In the genomic region with DNA sequence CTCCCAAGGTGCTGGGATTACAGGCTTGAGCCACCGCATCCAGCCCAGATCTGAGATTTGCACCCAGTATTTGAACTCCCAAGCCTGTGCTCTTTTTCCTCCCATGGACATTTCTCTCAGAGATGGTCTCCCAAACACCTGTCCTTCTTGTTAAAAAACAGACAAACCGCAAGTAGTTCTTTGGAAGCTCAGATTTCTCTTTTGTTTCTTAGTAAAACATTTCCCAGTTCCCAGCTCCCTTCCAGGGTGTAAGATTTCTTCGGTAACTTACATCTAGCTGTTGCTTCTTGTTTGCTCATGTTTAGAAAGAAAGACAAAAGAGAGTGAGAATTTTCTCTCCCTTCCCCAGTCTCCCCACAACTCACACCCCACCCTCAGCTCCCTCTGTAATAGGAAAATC, we compare ENCODE assay signal across 25 cellular contexts. TPM values are rescaled to one million over a fixed set of nuclear protein-coding genes. Genes with fewer than 3 reads are reported as not detected.
DNase-seq lines count a peak whose midpoint lies in the region; ATAC-seq and TF ChIP-seq lines count a peak whose summit lies in the region.
"Had no signal": no experiment of that assay in that cellular context is flagged by ENCODE, and none has a peak within 500 bp of the region (broad histone marks: within the 10 kb centered on the region; RNA-seq: fewer than 3 reads in every experiment).

No MANE protein-coding gene starts in this region.

- peaks cover 79% of the 10 kb centered on the region for H3K36me3 Mint-ChIP-seq in T-helper 1 cell treated with Interleukin-12 subunit alpha and Interleukin-12 subunit beta and Interleukin-4 antibody, amounts not matched to agents 30 μg/mL and 1 μg/mL, for 36 hours (ENCODE audit: low read depth)
- H3K36me3 Mint-ChIP-seq in CD8-positive, alpha-beta T cell: peaks cover 91% of the 10 kb centered on the region
- H3K36me3 Mint-ChIP-seq in activated naive CD8-positive, alpha-beta T cell: peaks cover 24% of the 10 kb centered on the region
- H3K36me3 Mint-ChIP-seq in nephron (ENCODE audit: low read depth): peaks cover 33% of the 10 kb centered on the region

- CTCF ChIA-PET in CD8-positive, alpha-beta T cell (lab: Charles Lee): interaction anchor here (0.5 to 1.6 kb wide), 4 partner anchors 107 to 240 kb away, joined by 3 to 6 read pairs (median 4); no protein-coding TSS in a partner anchor

- H3K27me3 ChIP-seq in CD8-positive, alpha-beta T cell (ENCODE audit: insufficient read depth, low read length): no peaks in the 10 kb centered on the region
- H3K27me3 ChIP-seq: gastrocnemius medialis, pancreas, sigmoid colon had no signal

- no peak for DNase-seq in T-helper 1 cell
- DNase-seq in CD8-positive, alpha-beta T cell: no peak
- DNase-seq in amygdala (lab: John Stamatoyannopoulos, UW): no peak
- no peak for DNase-seq in hypothalamus (lab: John Stamatoyannopoulos, UW)
- DNase-seq: 8988T, cerebellar nuclear complex, gastrocnemius medialis, HCEC 1CT, kidney, mammary epithelial cell, MV-4-11, NCI-H1694 treated with DMSO at 0.1 percent for 48 hours, NCI-H226, NCI-H82, pancreas, PC-3, SIG-M5, sigmoid colon had no signal

- peaks cover 68% of the 10 kb centered on the region for H3K36me3 ChIP-seq in CD8-positive, alpha-beta T cell (ENCODE audit: insufficient read depth, low read length)

- H3K9me3 Mint-ChIP-seq in T-helper 1 cell treated with Interleukin-12 subunit alpha and Interleukin-12 subunit beta and Interleukin-4 antibody, amounts not matched to agents 30 μg/mL and 1 μg/mL, for 36 hours: no peaks in the 10 kb centered on the region
- H3K9me3 Mint-ChIP-seq in CD8-positive, alpha-beta T cell: no peaks in the 10 kb centered on the region
- H3K9me3 Mint-ChIP-seq in activated naive CD8-positive, alpha-beta T cell (ENCODE audit: low read depth): no peaks in the 10 kb centered on the region
- H3K9me3 Mint-ChIP-seq in nephron: no peaks in the 10 kb centered on the region
- H3K9me3 Mint-ChIP-seq: type B pancreatic cell had no signal

- no peak for TF ChIP-seq CTCF in CD8-positive, alpha-beta T cell (IDR thresholded peaks at IDR 0.05)
- no peak for TF ChIP-seq CTCF in nephron (IDR thresholded peaks at IDR 0.05; ENCODE audit: unreplicated experiment in 3 of 3)

- no peak overlapping the region for H3K4me3 ChIP-seq in CD8-positive, alpha-beta T cell (ENCODE audit: low read depth, low read length)
- H3K4me3 ChIP-seq: gastrocnemius medialis, pancreas, sigmoid colon had no signal

- H3K27me3 Mint-ChIP-seq in T-helper 1 cell treated with Interleukin-12 subunit alpha and Interleukin-12 subunit beta and Interleukin-4 antibody, amounts not matched to agents 30 μg/mL and 1 μg/mL, for 36 hours (ENCODE audit: low read depth): no peaks in the 10 kb centered on the region
- no peaks in the 10 kb centered on the region for H3K27me3 Mint-ChIP-seq in CD8-positive, alpha-beta T cell (ENCODE audit: low read depth)
- no peaks in the 10 kb centered on the region for H3K27me3 Mint-ChIP-seq in activated naive CD8-positive, alpha-beta T cell
- H3K27me3 Mint-ChIP-seq in nephron (ENCODE audit: low read depth): no peaks in the 10 kb centered on the region
- H3K27me3 Mint-ChIP-seq: type B pancreatic cell had no signal

- H3K4me3 Mint-ChIP-seq in T-helper 1 cell treated with Interleukin-12 subunit alpha and Interleukin-12 subunit beta and Interleukin-4 antibody, amounts not matched to agents 30 μg/mL and 1 μg/mL, for 36 hours: no peak overlapping the region
- no peak overlapping the region for H3K4me3 Mint-ChIP-seq in CD8-positive, alpha-beta T cell
- H3K4me3 Mint-ChIP-seq in activated naive CD8-positive, alpha-beta T cell: no peak overlapping the region
- peak overlapping the region in 1 of 3 experiments; percentile 36 for H3K4me3 Mint-ChIP-seq in nephron
- H3K4me3 Mint-ChIP-seq: type B pancreatic cell had no signal

- peak overlapping the region; percentile 21 for H3K27ac Mint-ChIP-seq in T-helper 1 cell treated with Interleukin-12 subunit alpha and Interleukin-12 subunit beta and Interleukin-4 antibody, amounts not matched to agents 30 μg/mL and 1 μg/mL, for 36 hours
- H3K27ac Mint-ChIP-seq in CD8-positive, alpha-beta T cell: peak overlapping the region; percentile 55
- H3K27ac Mint-ChIP-seq in activated naive CD8-positive, alpha-beta T cell: peak overlapping the region; percentile 61
- H3K27ac Mint-ChIP-seq in nephron: peak overlapping the region; percentile 82 to 95 (median 95)
- H3K27ac Mint-ChIP-seq: type B pancreatic cell had no signal

- no peak for ATAC-seq in CD8-positive, alpha-beta T cell
- no peak for ATAC-seq in HG03135 (IDR thresholded peaks at IDR 0.05; ENCODE audit: unreplicated experiment)
- ATAC-seq: esophagus mucosa, gastrocnemius medialis, pancreas, PC-3 had no signal

- H3K4me1 Mint-ChIP-seq in T-helper 1 cell treated with Interleukin-12 subunit alpha and Interleukin-12 subunit beta and Interleukin-4 antibody, amounts not matched to agents 30 μg/mL and 1 μg/mL, for 36 hours (ENCODE audit: low read depth): peaks cover 24% of the 10 kb centered on the region
- H3K4me1 Mint-ChIP-seq in CD8-positive, alpha-beta T cell (ENCODE audit: low read depth): peaks cover 10% of the 10 kb centered on the region
- peaks cover 18% of the 10 kb centered on the region for H3K4me1 Mint-ChIP-seq in activated naive CD8-positive, alpha-beta T cell (ENCODE audit: low read depth)
- peaks cover 15% of the 10 kb centered on the region for H3K4me1 Mint-ChIP-seq in nephron

- peaks cover 4% of the 10 kb centered on the region for H3K4me1 ChIP-seq in CD8-positive, alpha-beta T cell (ENCODE audit: insufficient read depth, low read length)
- H3K4me1 ChIP-seq: gastrocnemius medialis, pancreas, sigmoid colon had no signal

- intact Hi-C loops in CD8-positive, alpha-beta T cell (cut with DNase I, micrococcal nuclease): no loop called here

- POLR2A ChIA-PET in CD8-positive, alpha-beta T cell (lab: Charles Lee): interaction anchor here (1.6 kb wide), 1 partner anchor 16 kb away, joined by 3 read pairs; no protein-coding TSS in a partner anchor

- no peak overlapping the region for H3K27ac ChIP-seq in CD8-positive, alpha-beta T cell (ENCODE audit: low read depth, low read length)
- H3K27ac ChIP-seq: gastrocnemius medialis, KMS-11, pancreas, sigmoid colon had no signal

- no peaks in the 10 kb centered on the region for H3K9me3 ChIP-seq in CD8-positive, alpha-beta T cell (ENCODE audit: low read length)
- H3K9me3 ChIP-seq: gastrocnemius medialis, pancreas, sigmoid colon had no signal

RNA-seq across cellular contexts. Expression of a gene that starts 36.2 kb away (rescaled TPM):
- total RNA-seq in CD8-positive, alpha-beta T cell: 100 to 1,000 TPM; 224 to 240 TPM

RNA-seq across cellular contexts. Expression of a gene that starts 52.0 kb away (rescaled TPM):
- total RNA-seq in CD8-positive, alpha-beta T cell: 100 to 1,000 TPM; 113 to 121 TPM

Comparison
In these comparisons a context has a peak if more than half of its experiments do, and no peak if none do; other contexts are left out.
1. H3K27ac Mint-ChIP-seq: peak in every context shown above with its lines; median percentile 95 in nephron; 61 in activated naive CD8-positive, alpha-beta T cell; 55 in CD8-positive, alpha-beta T cell; 21 in T-helper 1 cell treated with Interleukin-12 subunit alpha and Interleukin-12 subunit beta and Interleukin-4 antibody, amounts not matched to agents 30 μg/mL and 1 μg/mL, for 36 hours.